In the genomic region with DNA sequence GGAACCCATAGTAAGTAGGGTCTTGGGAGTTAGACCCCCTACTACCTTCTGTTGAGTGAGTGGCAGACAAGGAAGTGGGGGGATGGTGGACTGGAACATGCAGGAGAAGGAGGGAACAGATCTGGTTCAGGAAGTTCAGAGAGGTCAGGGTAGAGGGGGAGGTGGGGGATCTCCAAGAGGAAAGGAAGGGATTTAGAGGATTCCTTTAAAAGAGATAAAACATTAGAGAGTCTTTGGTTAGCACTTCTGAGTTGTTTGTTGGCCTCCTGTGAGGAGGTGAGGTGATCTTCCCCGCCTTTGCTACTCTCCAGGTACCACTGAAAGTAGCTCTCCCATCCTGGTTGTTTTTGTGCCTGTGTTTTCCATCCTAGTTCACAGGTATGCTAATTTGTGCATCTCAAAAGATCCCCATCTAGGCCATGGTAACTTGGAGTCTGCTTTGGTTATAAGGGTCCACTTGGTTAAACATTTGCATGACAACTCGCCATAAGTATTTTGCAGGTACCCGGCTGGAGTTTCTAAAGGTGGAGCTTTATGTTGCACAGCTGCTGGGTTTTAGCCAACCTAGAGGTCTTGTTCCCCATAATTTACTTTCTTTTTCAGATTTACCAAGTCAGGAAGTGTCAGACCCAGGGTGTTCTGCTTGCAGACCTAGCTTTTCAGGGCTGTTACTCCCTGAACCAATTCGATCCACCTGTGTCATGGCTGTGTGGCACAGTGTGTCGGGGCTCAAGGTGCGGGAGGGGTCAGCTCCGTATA, we compare ENCODE assay signal across 9 cellular contexts.
A peak's percentile ranks its signal among the peaks of the same experiment; 100 is the strongest.
DNase-seq lines count a peak whose midpoint lies in the region; ATAC-seq and TF ChIP-seq lines count a peak whose summit lies in the region.
"Had no signal": no experiment of that assay in that cellular context is flagged by ENCODE, and none has a peak within 500 bp of the region (broad histone marks: within the 10 kb centered on the region; RNA-seq: fewer than 3 reads in every experiment).

No MANE protein-coding gene starts in this region.

- POLR2A ChIA-PET in OCI-LY7 (lab: Charles Lee), result interaction anchor here (0.8 to 17.0 kb wide), 20 partner anchors 8 to 160 kb away, joined by 3 to 218 read pairs (median 8); partner anchors contain the start of gene SORL1-AS1

- intact Hi-C loops in OCI-LY7 (cut with micrococcal nuclease; ENCODE audit: unreplicated experiment), result loop anchor here (2.0 to 5.0 kb wide), 2 partner anchors 199 to 218 kb away; no protein-coding TSS in a partner anchor
- intact Hi-C loops in vagina (cut with DNase I), result no loop called here

- peaks cover 29% of the 10 kb centered on the region for H3K4me1 ChIP-seq in BLaER1
- H3K4me1 ChIP-seq in OCI-LY7 (ENCODE audit: insufficient read depth, low read length, poor library complexity, severe bottlenecking), result peaks cover 98% of the 10 kb centered on the region
- H3K4me1 ChIP-seq in vagina, result peaks cover 12% of the 10 kb centered on the region

- no peaks in the 10 kb centered on the region for H3K9me2 ChIP-seq in OCI-LY7 (ENCODE audit: insufficient read depth, low read length)

- no peaks in the 10 kb centered on the region for H3K79me2 ChIP-seq in OCI-LY7 (ENCODE audit: insufficient read depth, low read depth, low read length)

- H4K20me1 ChIP-seq in BLaER1 (no peaks in the 10 kb centered on the region), OCI-LY7 (ENCODE audit: insufficient read depth, low read length) (no peaks in the 10 kb centered on the region)

- BruUV-seq in OCI-LY7 (replicated peaks; lab: Mats Ljungman, UMichigan), result TSS peak; percentile 74

- ATAC-seq in GM18870 (IDR thresholded peaks at IDR 0.05; ENCODE audit: unreplicated experiment) (peak; percentile 87), HG02840 (IDR thresholded peaks at IDR 0.05; ENCODE audit: low FRiP score, unreplicated experiment) (peak; percentile 72)

- no peak for TF ChIP-seq POLR2A in vagina (IDR thresholded peaks at IDR 0.05)

- H3K27ac ChIP-seq in BLaER1, result no peak overlapping the region
- H3K27ac ChIP-seq in OCI-LY7 (ENCODE audit: low read depth, low read length, poor library complexity, severe bottlenecking), result peak overlapping the region; percentile 98
- H3K27ac ChIP-seq in vagina, result no peak overlapping the region

- H3K9ac ChIP-seq in BLaER1, result no peak overlapping the region

- H3K36me3 ChIP-seq in BLaER1 (no peaks in the 10 kb centered on the region), OCI-LY7 (ENCODE audit: insufficient read depth, low read length) (no peaks in the 10 kb centered on the region), vagina (no peaks in the 10 kb centered on the region)

- H3K4me3 ChIP-seq in BLaER1, result no peak overlapping the region
- H3K4me3 ChIP-seq in OCI-LY7 (ENCODE audit: low read depth, low read length, poor library complexity, severe bottlenecking), result peak overlapping the region; percentile 49
- H3K4me3 ChIP-seq in vagina, result no peak overlapping the region

- H3K27me3 ChIP-seq in BLaER1, result no peaks in the 10 kb centered on the region
- no peaks in the 10 kb centered on the region for H3K27me3 ChIP-seq in vagina

- no peaks in the 10 kb centered on the region for H3K9me3 ChIP-seq in BLaER1
- no peaks in the 10 kb centered on the region; the same call in 1 of the 2 replicates for H3K9me3 ChIP-seq in OCI-LY7 (ENCODE audit: low read length)
- no peaks in the 10 kb centered on the region for H3K9me3 ChIP-seq in vagina

- H3K4me2 ChIP-seq in BLaER1 (peak overlapping the region; percentile 59), OCI-LY7 (ENCODE audit: low read length) (peak overlapping the region; percentile 73)

- CTCF ChIA-PET in OCI-LY7 (lab: Charles Lee; ENCODE audit: unreplicated experiment), result interaction anchor here (0.7 to 2.1 kb wide), 4 partner anchors 7 to 75 kb away, joined by 3 to 6 read pairs (median 4); no protein-coding TSS in a partner anchor

- TF ChIP-seq CTCF in OCI-LY7 (conservative IDR thresholded peaks at IDR 0.05; ENCODE audit: low read length) (no peak), vagina (IDR thresholded peaks at IDR 0.05) (no peak)

- DNase-seq in OCI-LY7 (ENCODE audit: low spot score) (peak; percentile 90), NCI-H1105 treated with DMSO at 0.1 percent for 48 hours (lab: John Stamatoyannopoulos, UW) (no peak), HuH-7.5 (ENCODE audit: low spot score) (no peak), ureter (ENCODE audit: low spot score) (no peak), vagina (ENCODE audit: extremely low spot score in 2 of 2) (no peak)
- DNase-seq: islet precursor cell had no signal

- peak overlapping the region; percentile 11; the same call in 1 of the 2 replicates for H2AFZ ChIP-seq in OCI-LY7 (ENCODE audit: low read length)
